In genomic region chr10:31603245-31604087, GRCh38 we compare ENCODE assay signal across 8 cellular contexts.
A peak's percentile ranks its signal among the peaks of the same experiment; 100 is the strongest.
DNase-seq lines count a peak whose midpoint lies in the region; ATAC-seq, FAIRE-seq and TF ChIP-seq lines count a peak whose summit lies in the region.

No MANE protein-coding gene starts in this region.

- no peaks in the 10 kb centered on the region for H3K36me3 Mint-ChIP-seq in IgD-negative memory B cell
- no peaks in the 10 kb centered on the region for H3K36me3 Mint-ChIP-seq in natural killer cell treated with Interleukin-12 subunit alpha and Interleukin-12 subunit beta and Interleukin-15 and Interleukin-18, amount 100 ng/mL, for 72 hours

- peak overlapping the region in 1 of 3 donors; percentile 34 for H3K27ac Mint-ChIP-seq in IgD-negative memory B cell
- peak overlapping the region in 1 of 2 donors; percentile 37 for H3K27ac Mint-ChIP-seq in natural killer cell treated with Interleukin-12 subunit alpha and Interleukin-12 subunit beta and Interleukin-15 and Interleukin-18, amount 100 ng/mL, for 72 hours

- peaks cover 0 to 11% (median 7%) of the 10 kb centered on the region in 3 donors for H3K4me1 Mint-ChIP-seq in IgD-negative memory B cell
- peaks cover 5 to 8% of the 10 kb centered on the region in 2 donors for H3K4me1 Mint-ChIP-seq in natural killer cell treated with Interleukin-12 subunit alpha and Interleukin-12 subunit beta and Interleukin-15 and Interleukin-18, amount 100 ng/mL, for 72 hours (ENCODE audit: low read depth in 2 of 2)

- H3K4me3 ChIP-seq in fibroblast of the aortic adventitia (ENCODE audit: low read depth, low read length): peak overlapping the region; percentile 69

- peak overlapping the region; percentile 66 to 89 (median 79) for H3K4me3 Mint-ChIP-seq in IgD-negative memory B cell
- H3K4me3 Mint-ChIP-seq in natural killer cell treated with Interleukin-12 subunit alpha and Interleukin-12 subunit beta and Interleukin-15 and Interleukin-18, amount 100 ng/mL, for 72 hours: peak overlapping the region; percentile 85

- H3K9me3 Mint-ChIP-seq in IgD-negative memory B cell: peaks cover 0 to 8% (median 3%) of the 10 kb centered on the region in 3 donors
- no peaks in the 10 kb centered on the region for H3K9me3 Mint-ChIP-seq in natural killer cell treated with Interleukin-12 subunit alpha and Interleukin-12 subunit beta and Interleukin-15 and Interleukin-18, amount 100 ng/mL, for 72 hours

- TF ChIP-seq CTCF in fibroblast of the aortic adventitia (IDR thresholded peaks at IDR 0.05; ENCODE audit: insufficient read depth, low read length): no peak

- ATAC-seq in GM21619 (IDR thresholded peaks at IDR 0.05; ENCODE audit: unreplicated experiment): peak; percentile 98
- peak; percentile 98 to 99 for ATAC-seq in natural killer cell treated with Interleukin-12 subunit alpha and Interleukin-12 subunit beta and Interleukin-15 and Interleukin-18, amount 100 ng/mL, for 72 hours

- H3K27me3 Mint-ChIP-seq in IgD-negative memory B cell: peaks cover 10% of the 10 kb centered on the region
- H3K27me3 Mint-ChIP-seq in natural killer cell treated with Interleukin-12 subunit alpha and Interleukin-12 subunit beta and Interleukin-15 and Interleukin-18, amount 100 ng/mL, for 72 hours: peaks cover 0 to 5% of the 10 kb centered on the region in 2 donors

- DNase-seq in DMS 273 treated with DMSO at 0.1 percent for 48 hours (lab: John Stamatoyannopoulos, UW) (peak; percentile 80), RCC 7860 (ENCODE audit: low spot score) (peak; percentile 79), fibroblast of the aortic adventitia (ENCODE audit: low read depth) (peak; percentile 91)
- DNase-seq in activated effector memory CD4-positive, alpha-beta T cell treated with anti-CD3 and anti-CD28 coated beads, Interleukin-2, amount 50 U/mL, for 16 hours: peak; percentile 89
- peak; percentile 96 for DNase-seq in natural killer cell treated with Interleukin-12 subunit alpha and Interleukin-12 subunit beta and Interleukin-15 and Interleukin-18, amount 100 ng/mL, for 72 hours (ENCODE audit: low spot score)
- DNase-seq in stimulated activated naive CD4-positive, alpha-beta T cell (lab: John Stamatoyannopoulos, UW): peak in 5 of 6 experiments; percentile 35 to 73 (median 40)

- FAIRE-seq in RCC 7860 (lab: Jason Lieb, UNC): no peak

Comparison
In these comparisons a context has a peak if more than half of its experiments do, and no peak if none do; other contexts are left out.
1. Peak in every context shown above with its lines: DNase-seq, ATAC-seq and H3K4me3 ChIP-seq.
2. DNase-seq: peak in every context shown above with its lines; median percentile 96 in natural killer cell treated with Interleukin-12 subunit alpha and Interleukin-12 subunit beta and Interleukin-15 and Interleukin-18, amount 100 ng/mL, for 72 hours; 91 in fibroblast of the aortic adventitia; 89 in activated effector memory CD4-positive, alpha-beta T cell treated with anti-CD3 and anti-CD28 coated beads, Interleukin-2, amount 50 U/mL, for 16 hours; 80 in DMS 273 treated with DMSO at 0.1 percent for 48 hours; 79 in RCC 7860; 40 in stimulated activated naive CD4-positive, alpha-beta T cell.